ENCODE assay signal across 27 cellular contexts in genomic region chr11:2447951-2448650, GRCh38. TPM values are rescaled to one million over a fixed set of nuclear protein-coding genes. Genes with fewer than 3 reads are reported as not detected.
DNase-seq lines count a peak whose midpoint lies in the region; ATAC-seq and TF ChIP-seq lines count a peak whose summit lies in the region.
"Had no signal": no experiment of that assay in that cellular context is flagged by ENCODE, and none has a peak within 500 bp of the region (broad histone marks: within the 10 kb centered on the region; RNA-seq: fewer than 3 reads in every experiment).

No MANE protein-coding gene starts in this region.

- no peaks in the 10 kb centered on the region for H3K27me3 Mint-ChIP-seq in CD8-positive, alpha-beta T cell (ENCODE audit: low read depth)
- peaks cover 88% of the 10 kb centered on the region for H3K27me3 Mint-ChIP-seq in H9 (ENCODE audit: low read depth)
- H3K27me3 Mint-ChIP-seq: activated naive CD4-positive, alpha-beta T cell treated with anti-CD3 and anti-CD28 coated beads, Interleukin-2, amount 50 U/mL, for 24 hours had no signal

- TF ChIP-seq CTCF in CD8-positive, alpha-beta T cell (IDR thresholded peaks at IDR 0.05): no peak
- no peak for TF ChIP-seq CTCF in H9 (conservative IDR thresholded peaks at IDR 0.05)

- no peak for ATAC-seq in CD8-positive, alpha-beta T cell
- ATAC-seq: gastroesophageal sphincter; stimulated activated naive B cell treated with anti-CD40 and anti-IgM and Interleukin-4, amounts not matched to agents 10 μg/mL and 1 μg/mL and 100 μg/mL, for 72 hours had no signal

- H3K36me3 Mint-ChIP-seq in CD8-positive, alpha-beta T cell: peaks cover 3% of the 10 kb centered on the region
- no peaks in the 10 kb centered on the region; a peak in 1 of 7 replicates for H3K36me3 Mint-ChIP-seq in H9 (ENCODE audit: insufficient read depth in 1 of 3, low read depth in 3 of 3)
- H3K36me3 Mint-ChIP-seq: stimulated activated naive B cell treated with anti-CD40 and anti-IgM and Interleukin-4, amounts not matched to agents 10 μg/mL and 1 μg/mL and 100 μg/mL, for 72 hours had no signal

- H2AFZ ChIP-seq in H9 (ENCODE audit: low read length): no peak overlapping the region

- no peaks in the 10 kb centered on the region for H3K27me3 ChIP-seq in CD8-positive, alpha-beta T cell (ENCODE audit: insufficient read depth, low read length)
- no peaks in the 10 kb centered on the region for H3K27me3 ChIP-seq in effector memory CD4-positive, alpha-beta T cell (replicated peaks; ENCODE audit: control insufficient read depth, insufficient read depth, low read length, poor library complexity, severe bottlenecking)
- peaks cover 24% of the 10 kb centered on the region; the same call in 1 of the 2 replicates for H3K27me3 ChIP-seq in H9 (ENCODE audit: insufficient read depth, low read length)

- H4K91ac ChIP-seq in H9 (ENCODE audit: insufficient read length, low read depth, low read length): no peak overlapping the region

- no peak overlapping the region for H3K14ac ChIP-seq in H9 (ENCODE audit: insufficient read depth, low read length)

- no peak overlapping the region for H3K27ac Mint-ChIP-seq in CD8-positive, alpha-beta T cell
- no peak overlapping the region for H3K27ac Mint-ChIP-seq in H9
- H3K27ac Mint-ChIP-seq: endodermal cell, progenitor cell of endocrine pancreas had no signal

- H2BK5ac ChIP-seq in H9 (ENCODE audit: insufficient read length, low read length): no peak overlapping the region

- H3K23me2 ChIP-seq in H9 (ENCODE audit: insufficient read length, low read depth, low read length, poor library complexity, severe bottlenecking): peaks cover 7% of the 10 kb centered on the region

- POLR2A ChIA-PET in CD8-positive, alpha-beta T cell (lab: Charles Lee): interaction anchor here (0.8 kb wide), 1 partner anchor 10 kb away, joined by 4 read pairs; no protein-coding TSS in a partner anchor

- H3K36me3 ChIP-seq in CD8-positive, alpha-beta T cell (ENCODE audit: insufficient read depth, low read length): no peaks in the 10 kb centered on the region
- no peaks in the 10 kb centered on the region for H3K36me3 ChIP-seq in effector memory CD4-positive, alpha-beta T cell (ENCODE audit: control insufficient read depth, insufficient read depth, low read length)
- H3K36me3 ChIP-seq: esophagus squamous epithelium, gastroesophageal sphincter, HAP-1 had no signal

- peaks cover 43% of the 10 kb centered on the region for H3K4me1 ChIP-seq in CD8-positive, alpha-beta T cell (ENCODE audit: insufficient read depth, low read length)
- H3K4me1 ChIP-seq in effector memory CD4-positive, alpha-beta T cell (ENCODE audit: control insufficient read depth, insufficient read depth, low read length, poor library complexity, severe bottlenecking): peaks cover 45% of the 10 kb centered on the region
- H3K4me1 ChIP-seq in H9 (ENCODE audit: insufficient read depth, low read length): no peaks in the 10 kb centered on the region
- H3K4me1 ChIP-seq: HAP-1 had no signal

- WGBS in H9 (ENCODE audit: extremely low coverage, insufficient read length, low lambda C conversion rate): no CpG with 5 or more reads among the region's 10 CpGs

- no peak overlapping the region for H2AK5ac ChIP-seq in H9 (ENCODE audit: insufficient read length, low read length)

- H3K27ac ChIP-seq in CD8-positive, alpha-beta T cell (ENCODE audit: low read depth, low read length): no peak overlapping the region
- H3K27ac ChIP-seq in effector memory CD4-positive, alpha-beta T cell (ENCODE audit: insufficient read depth, low read length, poor library complexity, severe bottlenecking): no peak overlapping the region
- H3K27ac ChIP-seq in H9 (ENCODE audit: insufficient read length, low read depth, low read length): no peak overlapping the region
- H3K27ac ChIP-seq: esophagus squamous epithelium, gastroesophageal sphincter had no signal

- H3K18ac ChIP-seq in H9 (ENCODE audit: insufficient read length, low read depth, low read length): no peak overlapping the region

- no peak overlapping the region for H2BK12ac ChIP-seq in H9 (ENCODE audit: insufficient read length, low read depth, low read length)

- H4K8ac ChIP-seq in H9 (replicated peaks; ENCODE audit: insufficient read length, low read depth, low read length): no peak overlapping the region

- H3K4me3 Mint-ChIP-seq in CD8-positive, alpha-beta T cell: peak overlapping the region; percentile 91
- H3K4me3 Mint-ChIP-seq in H9: no peak overlapping the region
- H3K4me3 Mint-ChIP-seq: endodermal cell had no signal

- no peak overlapping the region for H2BK15ac ChIP-seq in H9 (ENCODE audit: low read depth, low read length)

- H3K79me1 ChIP-seq in H9 (ENCODE audit: insufficient read depth, low read depth, low read length, poor library complexity, severe bottlenecking): no peaks in the 10 kb centered on the region

- no peaks in the 10 kb centered on the region for H3K79me2 ChIP-seq in H9 (ENCODE audit: insufficient read depth, low read length)

- H3T11ph ChIP-seq in H9 (ENCODE audit: low read length): no peak overlapping the region

- DNase-seq in activated naive CD4-positive, alpha-beta T cell treated with anti-CD3 and anti-CD28 coated beads, Interleukin-2, amount 50 U/mL, for 16 hours: peak; percentile 6
- no peak for DNase-seq in activated naive CD4-positive, alpha-beta T cell (lab: John Stamatoyannopoulos, UW)
- no peak for DNase-seq in CD8-positive, alpha-beta T cell
- DNase-seq in effector memory CD4-positive, alpha-beta T cell: no peak
- peak; percentile 65 for DNase-seq in posterior vena cava (ENCODE audit: low spot score)
- DNase-seq in cerebellar cortex (ENCODE audit: low spot score): no peak
- DNase-seq in H9: no peak
- no peak for DNase-seq in SKM-1 treated with dmso at 0.1 percent for 144 hours (lab: John Stamatoyannopoulos, UW; ENCODE audit: unreplicated experiment)
- DNase-seq: COR-L47; DMS79; endodermal cell; esophagus squamous epithelium; kidney glomerular epithelial cell; NCI-H1930; NCI-H345; NCI-H774; OCI-M1; SHP77; stimulated activated CD4-positive, alpha-beta T cell treated with anti-CD3 and anti-CD28 coated beads, Interleukin-2, amount 100 ng/mL, for 24 hours; stimulated activated naive B cell treated with anti-CD40 and anti-IgM and Interleukin-4, amounts not matched to agents 10 μg/mL and 1 μg/mL and 100 μg/mL, for 72 hours; T-helper 1 cell had no signal

- no peaks in the 10 kb centered on the region for H3K9me3 Mint-ChIP-seq in CD8-positive, alpha-beta T cell
- peaks cover 3 to 4% of the 10 kb centered on the region in 2 experiments; a peak in 2 of 5 replicates for H3K9me3 Mint-ChIP-seq in H9
- H3K9me3 Mint-ChIP-seq: activated naive CD4-positive, alpha-beta T cell treated with anti-CD3 and anti-CD28 coated beads, Interleukin-2, amount 50 U/mL, for 24 hours; stimulated activated naive B cell treated with anti-CD40 and anti-IgM and Interleukin-4, amounts not matched to agents 10 μg/mL and 1 μg/mL and 100 μg/mL, for 72 hours had no signal

- peaks cover 27% of the 10 kb centered on the region for H3K4me1 Mint-ChIP-seq in CD8-positive, alpha-beta T cell (ENCODE audit: low read depth)
- peaks cover 0 to 3% of the 10 kb centered on the region in 2 experiments; a peak in 2 of 4 replicates for H3K4me1 Mint-ChIP-seq in H9
- H3K4me1 Mint-ChIP-seq: endodermal cell had no signal

- H3K9ac ChIP-seq in H9 (ENCODE audit: extremely low read depth, insufficient read length, low read length): no peak overlapping the region

- H3K4me2 ChIP-seq in H9 (ENCODE audit: insufficient read depth, insufficient read length, low read length): no peak overlapping the region

- H3K23ac ChIP-seq in H9 (ENCODE audit: insufficient read length, low read depth, low read length): no peak overlapping the region

- H3K4me3 ChIP-seq in CD8-positive, alpha-beta T cell (ENCODE audit: low read depth, low read length): peak overlapping the region; percentile 53
- peak overlapping the region; percentile 63 for H3K4me3 ChIP-seq in effector memory CD4-positive, alpha-beta T cell (ENCODE audit: insufficient read depth, low read depth, low read length, poor library complexity, severe bottlenecking)
- H3K4me3 ChIP-seq: esophagus squamous epithelium, gastroesophageal sphincter, HAP-1 had no signal

- CTCF ChIA-PET in CD8-positive, alpha-beta T cell (lab: Charles Lee): interaction anchor here (1.3 to 8.0 kb wide), 2 partner anchors 28 to 84 kb away, joined by 8 to 53 read pairs; no protein-coding TSS in a partner anchor

- no peak overlapping the region for H2BK120ac ChIP-seq in H9 (ENCODE audit: low read depth, low read length, poor library complexity, severe bottlenecking)

- intact Hi-C loops in CD8-positive, alpha-beta T cell (cut with DNase I, micrococcal nuclease): no loop called here
- intact Hi-C loops in posterior vena cava (cut with DNase I): no loop called here

- no peak overlapping the region for H3K56ac ChIP-seq in H9 (ENCODE audit: insufficient read length, low read depth, low read length)

- H3K9me3 ChIP-seq in CD8-positive, alpha-beta T cell (ENCODE audit: low read length): no peaks in the 10 kb centered on the region
- no peaks in the 10 kb centered on the region for H3K9me3 ChIP-seq in effector memory CD4-positive, alpha-beta T cell (ENCODE audit: control insufficient read depth, low read length)
- H3K9me3 ChIP-seq in H9 (ENCODE audit: control insufficient read depth, low read depth, low read length): no peaks in the 10 kb centered on the region
- H3K9me3 ChIP-seq: esophagus squamous epithelium, HAP-1 had no signal

- H4K20me1 ChIP-seq in H9 (ENCODE audit: control insufficient read depth, insufficient read depth, insufficient read length): no peaks in the 10 kb centered on the region

- no peak overlapping the region for H4K5ac ChIP-seq in H9 (ENCODE audit: insufficient read length, low read depth, low read length)

- no peak overlapping the region for H3K4ac ChIP-seq in H9 (ENCODE audit: low read depth, low read length)

- no peak overlapping the region for H2BK20ac ChIP-seq in H9 (ENCODE audit: low read depth, low read length, poor library complexity, severe bottlenecking)

RNA-seq across cellular contexts. Expression of gene KCNQ1, which starts 3.3 kb away (rescaled TPM):
- total RNA-seq in CD8-positive, alpha-beta T cell: 10 to 100 TPM; 24.9 to 25.7 TPM
- total RNA-seq in posterior vena cava (1 to 10 TPM; 4.7 to 7.2 TPM), H9 (2021) (2.2 and 2.3 TPM in 2 replicates)
- total RNA-seq: LHCN-M2 had no signal

RNA-seq across cellular contexts. Expression of gene TRPM5, which starts 3.8 kb away (rescaled TPM):
- under 1 TPM; 0.60 to 0.64 TPM for total RNA-seq in CD8-positive, alpha-beta T cell
- total RNA-seq in posterior vena cava (not detected), H9 (2021) (0.09 TPM in 1 of 2 replicates, not detected in the other)
- total RNA-seq: esophagus squamous epithelium, gastroesophageal sphincter, LHCN-M2, mesenteric fat pad had no signal

RNA-seq across cellular contexts. Expression of gene TSSC4, which starts 47.6 kb away (rescaled TPM):
- total RNA-seq in CD8-positive, alpha-beta T cell: 10 to 100 TPM; 48.8 to 49.5 TPM
- total RNA-seq in posterior vena cava: 10 to 100 TPM; 47.4 to 49.6 TPM
- total RNA-seq in H9 (2021): 51.0 and 59.4 TPM in 2 replicates

Comparison
In these comparisons a context has a peak if more than half of its experiments do, and no peak if none do; other contexts are left out.
1. DNase-seq: peak in activated naive CD4-positive, alpha-beta T cell treated with anti-CD3 and anti-CD28 coated beads, Interleukin-2, amount 50 U/mL, for 16 hours (single experiment) and posterior vena cava (single experiment); none in activated naive CD4-positive, alpha-beta T cell (0 of 4), CD8-positive, alpha-beta T cell (0 of 7), effector memory CD4-positive, alpha-beta T cell (0 of 3), cerebellar cortex (single experiment), H9 (single experiment) and SKM-1 treated with dmso at 0.1 percent for 144 hours (single experiment).